24 cellular contexts compared by ENCODE assay signal in genomic region chr11:66361502-66361941, GRCh38. TPM values are rescaled to one million over a fixed set of nuclear protein-coding genes. Genes with fewer than 3 reads are reported as not detected.
DNase-seq lines count a peak whose midpoint lies in the region; ATAC-seq and TF ChIP-seq lines count a peak whose summit lies in the region.
"Had no signal": no experiment of that assay in that cellular context is flagged by ENCODE, and none has a peak within 500 bp of the region (broad histone marks: within the 10 kb centered on the region; RNA-seq: fewer than 3 reads in every experiment).

No MANE protein-coding gene starts in this region.

- H3K27me3 Mint-ChIP-seq in brain (no peaks in the 10 kb centered on the region), nephron progenitor cell (ENCODE audit: low read depth, poor library complexity) (no peaks in the 10 kb centered on the region)
- no peaks in the 10 kb centered on the region for H3K27me3 Mint-ChIP-seq in activated CD8-positive, alpha-beta memory T cell treated with anti-CD3 and anti-CD28 coated beads, Interleukin-2, amount 10 ng/mL, durations not matched to agents 7 days and 5 days
- H3K27me3 Mint-ChIP-seq: CD4-positive, CD25-positive, alpha-beta regulatory T cell; T-cell had no signal

- H3K36me3 ChIP-seq in H7 (replicated peaks; ENCODE audit: control insufficient read depth, insufficient read depth, low read length) (peaks cover 19% of the 10 kb centered on the region), tibial nerve (peaks cover 0 to 13% (median 0%) of the 10 kb centered on the region in 3 donors)
- H3K36me3 ChIP-seq: prostate gland had no signal

- no peaks in the 10 kb centered on the region for H3K4me1 Mint-ChIP-seq in brain
- H3K4me1 Mint-ChIP-seq in nephron progenitor cell, result peaks cover 6% of the 10 kb centered on the region
- H3K4me1 Mint-ChIP-seq in activated CD8-positive, alpha-beta memory T cell treated with anti-CD3 and anti-CD28 coated beads, Interleukin-2, amount 10 ng/mL, durations not matched to agents 7 days and 5 days, result no peaks in the 10 kb centered on the region
- H3K4me1 Mint-ChIP-seq: CD4-positive, CD25-positive, alpha-beta regulatory T cell; natural killer cell; T-cell had no signal

- TF ChIP-seq CTCF in 22Rv1 (IDR thresholded peaks at IDR 0.05) (no peak), brain (conservative IDR thresholded peaks at IDR 0.05) (no peak), nephron progenitor cell (IDR thresholded peaks at IDR 0.05) (no peak), tibial nerve (IDR thresholded peaks at IDR 0.05) (no peak)

- H3K27ac Mint-ChIP-seq in brain (peak overlapping the region in 3 of 5 experiments; percentile 32 to 86 (median 66)), nephron progenitor cell (peak overlapping the region; percentile 81)
- H3K27ac Mint-ChIP-seq in activated CD8-positive, alpha-beta memory T cell treated with anti-CD3 and anti-CD28 coated beads, Interleukin-2, amount 10 ng/mL, durations not matched to agents 7 days and 5 days, result no peak overlapping the region
- H3K27ac Mint-ChIP-seq: natural killer cell had no signal

- no peaks in the 10 kb centered on the region for H3K9me3 ChIP-seq in tibial nerve
- H3K9me3 ChIP-seq: prostate gland had no signal

- no peak overlapping the region for H3K4me3 Mint-ChIP-seq in brain
- H3K4me3 Mint-ChIP-seq in nephron progenitor cell, result no peak overlapping the region
- no peak overlapping the region for H3K4me3 Mint-ChIP-seq in activated CD8-positive, alpha-beta memory T cell treated with anti-CD3 and anti-CD28 coated beads, Interleukin-2, amount 10 ng/mL, durations not matched to agents 7 days and 5 days
- H3K4me3 Mint-ChIP-seq: CD4-positive, CD25-positive, alpha-beta regulatory T cell; natural killer cell; T-cell had no signal

- WGBS in tibial nerve, 2 donors, result 59 to 75% methylated on average over 6 of the region's 6 CpGs

- H3K27me3 ChIP-seq in H7 (ENCODE audit: control insufficient read depth, insufficient read depth, low read length) (no peaks in the 10 kb centered on the region), tibial nerve (no peaks in the 10 kb centered on the region)

- TF ChIP-seq POLR2A in tibial nerve (IDR thresholded peaks at IDR 0.05), result no peak

- TF ChIP-seq EP300 in tibial nerve (IDR thresholded peaks at IDR 0.05), result no peak

- CTCF ChIA-PET in activated CD8-positive, alpha-beta memory T cell treated with anti-CD3 and anti-CD28 coated beads, Interleukin-2, amount 10 ng/mL, durations not matched to agents 7 days and 5 days (lab: Charles Lee), result no interaction called here

- peak overlapping the region; percentile 46 for H3K27ac ChIP-seq in 22Rv1
- no peak overlapping the region for H3K27ac ChIP-seq in tibial nerve
- H3K27ac ChIP-seq: prostate gland had no signal

- peak; percentile 29 for DNase-seq in H7
- no peak for DNase-seq in nephron progenitor cell
- no peak for DNase-seq in tibial nerve (ENCODE audit: low spot score in 2 of 2)
- no peak for DNase-seq in KG1 (lab: John Stamatoyannopoulos, UW)
- no peak for DNase-seq in activated CD8-positive, alpha-beta memory T cell treated with anti-CD3 and anti-CD28 coated beads, Interleukin-2, amount 10 ng/mL, durations not matched to agents 7 days and 5 days
- no peak for DNase-seq in activated CD4-positive, alpha-beta T cell treated with anti-CD3 and anti-CD28 coated beads for 1 hour
- DNase-seq: activated naive CD4-positive, alpha-beta T cell treated with Interleukin-2 at 50 U/mL for 16 hours; activated T-cell treated with anti-CD3 and anti-CD28 coated beads for 4 hours; CD4-positive, CD25-positive, alpha-beta regulatory T cell; cortex of kidney; DMS53; kidney; mammary epithelial cell; natural killer cell; NCI-H2029; NCI-H446 treated with DMSO at 0.1 percent for 48 hours; stimulated activated CD4-positive, alpha-beta T cell treated with anti-CD3 and anti-CD28 coated beads, Interleukin-4, amount 100 ng/mL, for 24 hours; substantia nigra; T-cell had no signal

- H3K4me3 ChIP-seq in H7 (ENCODE audit: insufficient read depth, low read depth, low read length), result no peak overlapping the region
- no peak overlapping the region for H3K4me3 ChIP-seq in tibial nerve
- H3K4me3 ChIP-seq: prostate gland, smooth muscle cell had no signal

- H3K9me3 Mint-ChIP-seq in brain, result no peaks in the 10 kb centered on the region
- H3K9me3 Mint-ChIP-seq in nephron progenitor cell, result no peaks in the 10 kb centered on the region
- no peaks in the 10 kb centered on the region for H3K9me3 Mint-ChIP-seq in activated CD8-positive, alpha-beta memory T cell treated with anti-CD3 and anti-CD28 coated beads, Interleukin-2, amount 10 ng/mL, durations not matched to agents 7 days and 5 days (ENCODE audit: low read depth)
- H3K9me3 Mint-ChIP-seq: CD4-positive, CD25-positive, alpha-beta regulatory T cell; natural killer cell; T-cell had no signal

- no peaks in the 10 kb centered on the region for H3K4me1 ChIP-seq in tibial nerve
- H3K4me1 ChIP-seq: prostate gland had no signal

- no peak for ATAC-seq in activated CD8-positive, alpha-beta memory T cell treated with anti-CD3 and anti-CD28 coated beads, Interleukin-2, amount 10 ng/mL, durations not matched to agents 7 days and 5 days
- ATAC-seq: natural killer cell, T-cell had no signal

- H3K36me3 Mint-ChIP-seq in brain, result no peaks in the 10 kb centered on the region
- H3K36me3 Mint-ChIP-seq in nephron progenitor cell (ENCODE audit: low read depth), result peaks cover 20% of the 10 kb centered on the region
- no peaks in the 10 kb centered on the region for H3K36me3 Mint-ChIP-seq in activated CD8-positive, alpha-beta memory T cell treated with anti-CD3 and anti-CD28 coated beads, Interleukin-2, amount 10 ng/mL, durations not matched to agents 7 days and 5 days
- H3K36me3 Mint-ChIP-seq: natural killer cell, T-cell had no signal

RNA-seq across cellular contexts. Expression of gene SLC29A2, which starts 10.0 kb away (rescaled TPM):
- total RNA-seq in H7 (2014; rRNA removed; shearing (Covaris generic)), result 23.8 and 32.1 TPM in 2 replicates
- 4.8 TPM for polyA plus RNA-seq in brain (ENCODE audit: insufficient read depth, low read depth, low replicate concordance)
- total RNA-seq in tibial nerve, result 1 to 10 TPM; 1.5 to 5.4 (median 2.4) TPM
- 10 to 100 TPM in 1 of 2 experiments, 1 to 10 TPM in 1; 7.6 to 10.1 TPM for total RNA-seq in activated CD8-positive, alpha-beta memory T cell treated with anti-CD3 and anti-CD28 coated beads, Interleukin-2, amount 10 ng/mL, durations not matched to agents 7 days and 5 days

RNA-seq across cellular contexts. Expression of gene B4GAT1, which starts 14.1 kb away (rescaled TPM):
- 41.6 and 41.9 TPM in 2 replicates for total RNA-seq in H7 (2014; rRNA removed; shearing (Covaris generic))
- polyA plus RNA-seq in brain (ENCODE audit: insufficient read depth, low read depth, low replicate concordance), result 89.5 TPM
- 100 to 1,000 TPM in 1 of 4 donors, 10 to 100 TPM in 3; 53.4 to 105 (median 97.6) TPM for total RNA-seq in tibial nerve
- 1 to 10 TPM; 7.9 to 8.7 TPM for total RNA-seq in activated CD8-positive, alpha-beta memory T cell treated with anti-CD3 and anti-CD28 coated beads, Interleukin-2, amount 10 ng/mL, durations not matched to agents 7 days and 5 days

RNA-seq across cellular contexts. Expression of gene BRMS1, which starts 16.6 kb away (rescaled TPM):
- 53.5 and 72.8 TPM in 2 replicates for total RNA-seq in H7 (2014; rRNA removed; shearing (Covaris generic))
- polyA plus RNA-seq in brain (ENCODE audit: insufficient read depth, low read depth, low replicate concordance), result 67.0 TPM
- total RNA-seq in tibial nerve, result 10 to 100 TPM; 27.2 to 44.7 (median 34.8) TPM
- 10 to 100 TPM; 55.3 to 56.8 TPM for total RNA-seq in activated CD8-positive, alpha-beta memory T cell treated with anti-CD3 and anti-CD28 coated beads, Interleukin-2, amount 10 ng/mL, durations not matched to agents 7 days and 5 days

RNA-seq across cellular contexts. Expression of gene RIN1, which starts 25.3 kb away (rescaled TPM):
- total RNA-seq in H7 (2014; rRNA removed; shearing (Covaris generic)), result 7.2 and 9.6 TPM in 2 replicates
- polyA plus RNA-seq in brain (ENCODE audit: insufficient read depth, low read depth, low replicate concordance), result 3.2 TPM
- total RNA-seq in tibial nerve, result 10 to 100 TPM in 1 of 4 donors, 1 to 10 TPM in 3; 2.4 to 14.1 (median 4.1) TPM
- 1 to 10 TPM in 1 of 2 experiments, under 1 TPM in 1; 0.68 to 2.5 TPM for total RNA-seq in activated CD8-positive, alpha-beta memory T cell treated with anti-CD3 and anti-CD28 coated beads, Interleukin-2, amount 10 ng/mL, durations not matched to agents 7 days and 5 days

RNA-seq across cellular contexts. Expression of gene CD248, which starts 44.7 kb away (rescaled TPM):
- total RNA-seq in H7 (2014; rRNA removed; shearing (Covaris generic)), result 0.83 and 1.4 TPM in 2 replicates
- polyA plus RNA-seq in brain (ENCODE audit: insufficient read depth, low read depth, low replicate concordance), result 14.3 TPM
- 10 to 100 TPM; 29.9 to 69.7 (median 47.3) TPM for total RNA-seq in tibial nerve
- 10 to 100 TPM; 16.8 to 35.5 TPM for total RNA-seq in activated CD8-positive, alpha-beta memory T cell treated with anti-CD3 and anti-CD28 coated beads, Interleukin-2, amount 10 ng/mL, durations not matched to agents 7 days and 5 days
- total RNA-seq: RPMI7951 had no signal
- polyA plus RNA-seq: mammary epithelial cell had no signal
